19 cellular contexts compared by ENCODE assay signal in genomic region chr2:225781991-225782390, GRCh38.
"Had no signal": no experiment of that assay in that cellular context is flagged by ENCODE, and none has a peak within 500 bp of the region (broad histone marks: within the 10 kb centered on the region; RNA-seq: fewer than 3 reads in every experiment).

No MANE protein-coding gene starts in this region.

- ATAC-seq: effector memory CD8-positive, alpha-beta T cell; foreskin keratinocyte; gastrocnemius medialis; heart right ventricle; left cardiac atrium; left lung; left ventricle myocardium superior; lower lobe of right lung; mucosa of descending colon; naive thymus-derived CD8-positive, alpha-beta T cell had no signal

- DNase-seq: colonic mucosa; cortex of kidney; effector CD8-positive, alpha-beta T cell; effector memory CD8-positive, alpha-beta T cell; endodermal cell; foreskin keratinocyte; gastrocnemius medialis; glutamatergic neuron; head of caudate nucleus; heart right ventricle; hippocampal formation; left cardiac atrium; left lung; left ventricle myocardium superior; lower lobe of right lung; mesenchymal stem cell; mucosa of descending colon; naive B cell; naive thymus-derived CD8-positive, alpha-beta T cell had no signal
